In the genomic region with DNA sequence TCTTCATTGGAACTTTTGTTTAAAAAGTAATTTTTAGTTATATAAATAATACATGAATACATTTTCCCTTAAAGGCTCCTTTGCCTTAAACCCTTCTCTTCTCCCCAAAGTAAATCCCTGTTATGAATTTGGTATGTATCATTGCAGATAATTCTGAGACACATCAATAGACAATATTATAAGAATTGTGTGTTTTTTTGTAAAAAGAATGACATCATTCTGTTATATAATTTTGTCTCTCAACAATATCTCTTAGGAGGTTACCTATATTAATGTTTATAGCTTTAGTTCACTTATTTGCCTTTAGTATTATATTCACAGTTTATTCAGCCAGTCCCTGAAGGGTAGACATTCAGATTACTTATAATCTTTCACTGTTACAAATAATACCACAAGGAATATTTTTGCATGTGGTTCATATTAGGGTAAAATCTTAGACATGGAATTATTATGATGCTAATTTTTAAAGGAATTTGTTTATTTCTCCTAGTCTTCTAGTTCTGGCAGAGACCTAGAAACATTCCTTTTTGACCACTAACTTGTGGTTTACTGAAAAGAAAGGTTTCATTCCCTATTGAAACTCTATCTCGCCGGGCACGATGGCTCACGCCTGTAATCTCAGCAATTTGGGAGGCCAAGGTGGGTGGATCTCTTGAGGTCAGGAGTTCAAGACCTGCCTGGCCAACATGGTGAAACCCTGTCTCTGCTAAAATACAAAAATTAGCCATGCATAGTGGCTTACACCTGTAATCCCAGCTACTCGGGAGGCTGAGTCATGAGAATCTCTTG, we compare ENCODE assay signal across 26 cellular contexts.
DNase-seq lines count a peak whose midpoint lies in the region; ATAC-seq, FAIRE-seq and TF ChIP-seq lines count a peak whose summit lies in the region.
"Had no signal": no experiment of that assay in that cellular context is flagged by ENCODE, and none has a peak within 500 bp of the region (broad histone marks: within the 10 kb centered on the region; RNA-seq: fewer than 3 reads in every experiment).

No MANE protein-coding gene starts in this region.

- H3K27ac ChIP-seq in astrocyte (ENCODE audit: low read depth, low read length): no peak overlapping the region
- H3K27ac ChIP-seq: coronary artery, heart left ventricle, pancreas had no signal

- no peaks in the 10 kb centered on the region for H3K27me3 ChIP-seq in astrocyte (ENCODE audit: insufficient read depth, low read length)
- H3K27me3 ChIP-seq: heart left ventricle, pancreas had no signal

- peak overlapping the region; percentile 46; the same call in 1 of the 2 replicates for H3K4me3 Mint-ChIP-seq in HFFc6
- no peak overlapping the region for H3K4me3 Mint-ChIP-seq in astrocyte (ENCODE audit: unreplicated experiment)
- H3K4me3 Mint-ChIP-seq: activated naive CD4-positive, alpha-beta T cell treated with anti-CD3 and anti-CD28 coated beads, Interleukin-2, amount 50 U/mL, for 24 hours; activated T-cell treated with anti-CD3 and anti-CD28 coated beads, Interleukin-2, amount 50 U/mL, for 4 hours; CD14-positive monocyte; immature natural killer cell; mesothelial cell of epicardium; natural killer cell had no signal

- H3K36me3 Mint-ChIP-seq in HFFc6 (ENCODE audit: low read depth): peaks cover 15% of the 10 kb centered on the region; the same call in 1 of the 2 replicates
- peaks cover 4% of the 10 kb centered on the region for H3K36me3 Mint-ChIP-seq in astrocyte (ENCODE audit: low read depth, unreplicated experiment)
- H3K36me3 Mint-ChIP-seq: activated naive CD4-positive, alpha-beta T cell treated with anti-CD3 and anti-CD28 coated beads, Interleukin-2, amount 50 U/mL, for 24 hours; CD14-positive monocyte; immature natural killer cell; natural killer cell had no signal

- H3K4me3 ChIP-seq in astrocyte (ENCODE audit: insufficient read depth, low read depth, low read length): no peak overlapping the region
- H3K4me3 ChIP-seq: coronary artery, heart left ventricle, pancreas had no signal

- H3K27ac Mint-ChIP-seq in HFFc6: 0 out of 2 replicates have a peak overlapping the region, but pooled peaks have one; percentile 34
- no peak overlapping the region for H3K27ac Mint-ChIP-seq in astrocyte (ENCODE audit: unreplicated experiment)
- H3K27ac Mint-ChIP-seq: activated naive CD4-positive, alpha-beta T cell treated with anti-CD3 and anti-CD28 coated beads, Interleukin-2, amount 50 U/mL, for 24 hours; CD14-positive monocyte; immature natural killer cell; mesothelial cell of epicardium; natural killer cell had no signal

- H3K4me2 ChIP-seq in astrocyte (ENCODE audit: low read length): no peak overlapping the region

- no peaks in the 10 kb centered on the region for H3K9me3 ChIP-seq in astrocyte (ENCODE audit: insufficient read depth, low read depth, low read length)
- H3K9me3 ChIP-seq: pancreas had no signal

- H3K36me3 ChIP-seq in astrocyte (ENCODE audit: insufficient read depth, low read length): no peaks in the 10 kb centered on the region
- H3K36me3 ChIP-seq: heart left ventricle, pancreas had no signal

- H3K9ac ChIP-seq in astrocyte (ENCODE audit: low read length): no peak overlapping the region

- ATAC-seq in GM21528 (IDR thresholded peaks at IDR 0.05; ENCODE audit: low FRiP score, unreplicated experiment): no peak
- ATAC-seq in HG02759 (IDR thresholded peaks at IDR 0.05; ENCODE audit: unreplicated experiment): no peak
- ATAC-seq: activated CD4-positive, CD25-positive, alpha-beta regulatory T cell treated with anti-CD3 and anti-CD28 coated beads, Interleukin-2, amount 50 U/mL, for 24 hours; activated T-cell treated with anti-CD3 and anti-CD28 coated beads, Interleukin-2, amount 50 U/mL, for 4 hours; heart left ventricle; left ventricle myocardium superior; natural killer cell; right cardiac atrium had no signal

- no peaks in the 10 kb centered on the region for H3K4me1 ChIP-seq in astrocyte (ENCODE audit: insufficient read depth, low read length)
- H3K4me1 ChIP-seq: heart left ventricle, pancreas had no signal

- H4K20me1 ChIP-seq in astrocyte (ENCODE audit: insufficient read depth, low read length): no peaks in the 10 kb centered on the region

- peaks cover 8% of the 10 kb centered on the region for H3K9me3 Mint-ChIP-seq in HFFc6
- H3K9me3 Mint-ChIP-seq in astrocyte (ENCODE audit: unreplicated experiment): no peaks in the 10 kb centered on the region
- H3K9me3 Mint-ChIP-seq: activated naive CD4-positive, alpha-beta T cell treated with anti-CD3 and anti-CD28 coated beads, Interleukin-2, amount 50 U/mL, for 24 hours; activated T-cell treated with anti-CD3 and anti-CD28 coated beads, Interleukin-2, amount 50 U/mL, for 4 hours had no signal

- DNase-seq in AG08395 (ENCODE audit: low spot score) (peak; percentile 3), HFFc6 (peak; percentile 12), astrocyte (ENCODE audit: low read depth) (peak; percentile 45), glomerular visceral epithelial cell (ENCODE audit: extremely low spot score) (peak; percentile 19), NCI-H774 (lab: John Stamatoyannopoulos, UW) (no peak)
- DNase-seq in activated T-cell treated with anti-CD3 and anti-CD28 coated beads, Interleukin-2, amount 50 U/mL, for 48 hours: no peak
- DNase-seq: activated T-cell treated with anti-CD3 and anti-CD28 coated beads, Interleukin-2, amount 50 U/mL, for 4 hours; heart left ventricle; immature natural killer cell; left ventricle myocardium superior; natural killer cell; NCI-H1092 treated with DMSO at 0.1 percent for 48 hours; NCI-H2029; pancreas; right cardiac atrium; SIG-M5; stimulated activated CD4-positive, alpha-beta T cell treated with anti-CD3 and anti-CD28 coated beads, Interleukin-15, amount 100 ng/mL, for 24 hours; stimulated activated CD8-positive, alpha-beta memory T cell treated with anti-CD3 and anti-CD28 coated beads, Interleukin-4, amount 100 ng/mL, for 48 hours; trophoblast cell had no signal

- H2AFZ ChIP-seq in astrocyte (ENCODE audit: low read depth, low read length): no peak overlapping the region

- TF ChIP-seq CTCF in HFFc6 (IDR thresholded peaks at IDR 0.05): no peak
- no peak for TF ChIP-seq CTCF in astrocyte (IDR thresholded peaks at IDR 0.05; ENCODE audit: insufficient read depth, low read depth, low read length)

- peaks cover 46% of the 10 kb centered on the region for H3K4me1 Mint-ChIP-seq in HFFc6 (ENCODE audit: low read depth)
- peaks cover 4% of the 10 kb centered on the region for H3K4me1 Mint-ChIP-seq in astrocyte (ENCODE audit: low read depth, unreplicated experiment)
- H3K4me1 Mint-ChIP-seq: activated naive CD4-positive, alpha-beta T cell treated with anti-CD3 and anti-CD28 coated beads, Interleukin-2, amount 50 U/mL, for 24 hours; CD14-positive monocyte; immature natural killer cell; natural killer cell had no signal

- FAIRE-seq in astrocyte (lab: Jason Lieb, UNC): no peak
- FAIRE-seq: pancreas had no signal

- no peaks in the 10 kb centered on the region for H3K79me2 ChIP-seq in astrocyte (ENCODE audit: insufficient read depth, low read length)

- H3K27me3 Mint-ChIP-seq in HFFc6 (ENCODE audit: insufficient read depth): no peaks in the 10 kb centered on the region; the same call in 1 of the 2 replicates
- H3K27me3 Mint-ChIP-seq in astrocyte (ENCODE audit: low read depth, unreplicated experiment): no peaks in the 10 kb centered on the region

Comparison
In these comparisons a context has a peak if more than half of its experiments do, and no peak if none do; other contexts are left out.
1. DNase-seq: peak in AG08395 (single experiment), HFFc6 (single experiment), astrocyte (single experiment) and glomerular visceral epithelial cell (single experiment); none in NCI-H774 (single experiment) and activated T-cell treated with anti-CD3 and anti-CD28 coated beads, Interleukin-2, amount 50 U/mL, for 48 hours (0 of 2).